19 cellular contexts compared by ENCODE assay signal in genomic region chr18:59266876-59267510, GRCh38. TPM values are rescaled to one million over a fixed set of nuclear protein-coding genes. Genes with fewer than 3 reads are reported as not detected.
"Had no signal": no experiment of that assay in that cellular context is flagged by ENCODE, and none has a peak within 500 bp of the region (broad histone marks: within the 10 kb centered on the region; RNA-seq: fewer than 3 reads in every experiment).

No MANE protein-coding gene starts in this region.

- H3K36me3 Mint-ChIP-seq: stimulated activated memory B cell treated with anti-CD40 and anti-IgM and Interleukin-4, amounts not matched to agents 10 μg/mL and 1 μg/mL and 100 μg/mL, for 72 hours had no signal

- H3K4me3 ChIP-seq: gastroesophageal sphincter, right atrium auricular region, smooth muscle cell, transverse colon had no signal

- H3K9me3 ChIP-seq: gastroesophageal sphincter, neutrophil, right atrium auricular region, transverse colon had no signal

- H3K36me3 ChIP-seq: gastroesophageal sphincter, neutrophil, right atrium auricular region, transverse colon had no signal

- DNase-seq: activated CD4-positive, CD25-positive, alpha-beta regulatory T cell treated with anti-CD3 and anti-CD28 coated beads, Interleukin-2, amount 50 U/mL, for 72 hours; activated CD8-positive, alpha-beta memory T cell treated with anti-CD3 and anti-CD28 coated beads, Interleukin-2, amount 50 U/mL, for 4 hours; activated naive CD4-positive, alpha-beta T cell treated with anti-CD3 and anti-CD28 coated beads for 36 hours; central memory CD4-positive, alpha-beta T cell; cortex of kidney; effector CD8-positive, alpha-beta T cell; hippocampal formation; substantia nigra; transverse colon had no signal

- H3K4me3 Mint-ChIP-seq: activated naive CD4-positive, alpha-beta T cell treated with anti-CD3 and anti-CD28 coated beads for 36 hours had no signal

- H3K9me3 Mint-ChIP-seq: activated naive CD4-positive, alpha-beta T cell treated with anti-CD3 and anti-CD28 coated beads for 36 hours had no signal

- H3K27ac ChIP-seq: epithelial cell of prostate, gastroesophageal sphincter, neutrophil, right atrium auricular region, transverse colon had no signal

- H3K27ac Mint-ChIP-seq: activated naive CD4-positive, alpha-beta T cell treated with anti-CD3 and anti-CD28 coated beads for 36 hours; stimulated activated memory B cell treated with anti-CD40 and anti-IgM and Interleukin-4, amounts not matched to agents 10 μg/mL and 1 μg/mL and 100 μg/mL, for 72 hours had no signal

- ATAC-seq: gastroesophageal sphincter; stimulated activated memory B cell treated with anti-CD40 and anti-IgM and Interleukin-4, amounts not matched to agents 10 μg/mL and 1 μg/mL and 100 μg/mL, for 72 hours had no signal

RNA-seq across cellular contexts. Expression of gene RAX, which starts 6.3 kb away (rescaled TPM):
- total RNA-seq: activated naive CD4-positive, alpha-beta T cell treated with anti-CD3 and anti-CD28 coated beads for 36 hours; gastroesophageal sphincter; mesenteric fat pad; right atrium auricular region; smooth muscle cell; T-helper 2 cell treated with Interferon-gamma antibody and Interleukin-4, amounts not matched to agents 100 ng/mL and 5 ng/mL, for 36 hours; transverse colon had no signal
- polyA plus RNA-seq: adipose tissue, smooth muscle cell had no signal

RNA-seq across cellular contexts. Expression of gene GRP, which starts 47.0 kb away (rescaled TPM):
- total RNA-seq: activated naive CD4-positive, alpha-beta T cell treated with anti-CD3 and anti-CD28 coated beads for 36 hours; lower leg skin; mesenteric fat pad; right atrium auricular region; smooth muscle cell; T-helper 2 cell treated with Interferon-gamma antibody and Interleukin-4, amounts not matched to agents 100 ng/mL and 5 ng/mL, for 36 hours; transverse colon had no signal

RNA-seq across cellular contexts. Expression of gene CPLX4, which starts 51.5 kb away (rescaled TPM):
- total RNA-seq: activated naive CD4-positive, alpha-beta T cell treated with anti-CD3 and anti-CD28 coated beads for 36 hours; gastroesophageal sphincter; lower leg skin; mesenteric fat pad; right atrium auricular region; smooth muscle cell; T-helper 2 cell treated with Interferon-gamma antibody and Interleukin-4, amounts not matched to agents 100 ng/mL and 5 ng/mL, for 36 hours; transverse colon had no signal
- polyA plus RNA-seq: smooth muscle cell had no signal
